Comparison of ENCODE assay signal across 11 cellular contexts in genomic region chr7:1054438-1055083, GRCh38. TPM values are rescaled to one million over a fixed set of nuclear protein-coding genes. Genes with fewer than 3 reads are reported as not detected.
DNase-seq lines count a peak whose midpoint lies in the region; ATAC-seq, FAIRE-seq and TF ChIP-seq lines count a peak whose summit lies in the region.
"Had no signal": no experiment of that assay in that cellular context is flagged by ENCODE, and none has a peak within 500 bp of the region (broad histone marks: within the 10 kb centered on the region; RNA-seq: fewer than 3 reads in every experiment).

No MANE protein-coding gene starts in this region.

- POLR2A ChIA-PET in HEK293T (lab: Yijun Ruan, JAX) = interaction anchor here (1.3 kb wide), 1 partner anchor 27 kb away, joined by 4 read pairs; no protein-coding TSS in a partner anchor

- FAIRE-seq in RCC 7860 (lab: Jason Lieb, UNC) = no peak

- CTCF ChIA-PET in HEK293T (lab: Yijun Ruan, JAX) = interaction anchor here (1.7 kb wide), 1 partner anchor 11 kb away, joined by 5 read pairs; no protein-coding TSS in a partner anchor

- TF ChIP-seq CTCF in Peyer's patch (IDR thresholded peaks at IDR 0.05) = no peak
- TF ChIP-seq CTCF in gastroesophageal sphincter (IDR thresholded peaks at IDR 0.05) = no peak

- peaks cover 0 to 60% (median 8%) of the 10 kb centered on the region in 4 donors for H3K4me1 ChIP-seq in Peyer's patch
- H3K4me1 ChIP-seq in gastroesophageal sphincter = peaks cover 0 to 85% (median 60%) of the 10 kb centered on the region in 3 donors
- H3K4me1 ChIP-seq: Caco-2 had no signal

- TF ChIP-seq POLR2A in Peyer's patch (IDR thresholded peaks at IDR 0.05) (no peak), gastroesophageal sphincter (IDR thresholded peaks at IDR 0.05) (no peak)

- WGBS in gastroesophageal sphincter (ENCODE audit: low coverage in 1 of 2), 2 donors = 20% methylated on average over 1 of the region's 37 CpGs; no CpG with 5 or more reads in 1 of the 2 donors

- no peak for TF ChIP-seq EP300 in gastroesophageal sphincter (IDR thresholded peaks at IDR 0.05)

- H3K9me3 ChIP-seq in Peyer's patch (no peaks in the 10 kb centered on the region), gastroesophageal sphincter (no peaks in the 10 kb centered on the region)

- H3K27ac ChIP-seq in Peyer's patch = peak overlapping the region; percentile 19 to 48 (median 42)
- peak overlapping the region in 3 of 4 donors; percentile 76 to 79 (median 79) for H3K27ac ChIP-seq in gastroesophageal sphincter

- DNase-seq in Ammon's horn (ENCODE audit: low spot score) (peak; percentile 81), Peyer's patch (no peak), nucleus accumbens (lab: John Stamatoyannopoulos, UW) (peak in 50 of 56 donors; percentile 22 to 80 (median 64)), RCC 7860 (ENCODE audit: low spot score) (no peak), NCI-H510A treated with DMSO at 0.1 percent for 48 hours (lab: John Stamatoyannopoulos, UW) (no peak), HEK293T (ENCODE audit: extremely low spot score) (no peak)
- DNase-seq: Caco-2, PC-3 had no signal

- H3K4me3 ChIP-seq in Peyer's patch = peak overlapping the region in 1 of 4 donors; percentile 35
- H3K4me3 ChIP-seq in gastroesophageal sphincter = peak overlapping the region in 1 of 2 donors; percentile 51

- no peaks in the 10 kb centered on the region for H3K27me3 ChIP-seq in Peyer's patch
- H3K27me3 ChIP-seq in gastroesophageal sphincter = no peaks in the 10 kb centered on the region

- H3K36me3 ChIP-seq in Peyer's patch (peaks cover 0 to 7% (median 0%) of the 10 kb centered on the region in 3 donors), gastroesophageal sphincter (peaks cover 0 to 19% of the 10 kb centered on the region in 2 donors)

- peak; percentile 23 for ATAC-seq in gastroesophageal sphincter
- ATAC-seq in HG03175 (IDR thresholded peaks at IDR 0.05; ENCODE audit: unreplicated experiment) = no peak
- ATAC-seq: HCT116, PC-3 had no signal

TF ChIP-seq in HEK293T, 16 proteins besides CTCF, POLR2A, EP300 and RAD21:
- TF ChIP-seq FOXA1 (IDR thresholded peaks at IDR 0.05) (no peak), SUZ12 (IDR thresholded peaks at IDR 0.05) (no peak), LEF1 (IDR thresholded peaks at IDR 0.05; ENCODE audit: borderline replicate concordance) (no peak), L3MBTL2 (conservative IDR thresholded peaks at IDR 0.05) (no peak), SP1 (IDR thresholded peaks at IDR 0.05) (no peak), BHLHE40 (IDR thresholded peaks at IDR 0.05; ENCODE audit: borderline replicate concordance) (no peak), FOXK2 (IDR thresholded peaks at IDR 0.05) (no peak)

RNA-seq across cellular contexts. Expression of gene GPR146, which starts 10.2 kb away (rescaled TPM):
- total RNA-seq in Peyer's patch (10 to 100 TPM in 1 of 4 donors, 1 to 10 TPM in 3; 1.4 to 13.2 (median 4.4) TPM), gastroesophageal sphincter (10 to 100 TPM; 13.6 to 27.9 (median 16.3) TPM)

RNA-seq across cellular contexts. Expression of gene GPER1, which starts 33.4 kb away (rescaled TPM):
- total RNA-seq in Peyer's patch (1 to 10 TPM in 3 of 4 donors, under 1 TPM in 1; 0.53 to 8.3 (median 2.1) TPM), gastroesophageal sphincter (10 to 100 TPM in 1 of 4 donors, 1 to 10 TPM in 3; 7.1 to 20.2 (median 7.8) TPM)

Comparison
In these comparisons a context has a peak if more than half of its experiments do, and no peak if none do; other contexts are left out.
1. DNase-seq: peak in Ammon's horn (single experiment) and nucleus accumbens (50 of 56); none in Peyer's patch (0 of 3), RCC 7860 (single experiment), NCI-H510A treated with DMSO at 0.1 percent for 48 hours (single experiment) and HEK293T (single experiment).